ENCODE assay signal across 8 cellular contexts in the genomic region with DNA sequence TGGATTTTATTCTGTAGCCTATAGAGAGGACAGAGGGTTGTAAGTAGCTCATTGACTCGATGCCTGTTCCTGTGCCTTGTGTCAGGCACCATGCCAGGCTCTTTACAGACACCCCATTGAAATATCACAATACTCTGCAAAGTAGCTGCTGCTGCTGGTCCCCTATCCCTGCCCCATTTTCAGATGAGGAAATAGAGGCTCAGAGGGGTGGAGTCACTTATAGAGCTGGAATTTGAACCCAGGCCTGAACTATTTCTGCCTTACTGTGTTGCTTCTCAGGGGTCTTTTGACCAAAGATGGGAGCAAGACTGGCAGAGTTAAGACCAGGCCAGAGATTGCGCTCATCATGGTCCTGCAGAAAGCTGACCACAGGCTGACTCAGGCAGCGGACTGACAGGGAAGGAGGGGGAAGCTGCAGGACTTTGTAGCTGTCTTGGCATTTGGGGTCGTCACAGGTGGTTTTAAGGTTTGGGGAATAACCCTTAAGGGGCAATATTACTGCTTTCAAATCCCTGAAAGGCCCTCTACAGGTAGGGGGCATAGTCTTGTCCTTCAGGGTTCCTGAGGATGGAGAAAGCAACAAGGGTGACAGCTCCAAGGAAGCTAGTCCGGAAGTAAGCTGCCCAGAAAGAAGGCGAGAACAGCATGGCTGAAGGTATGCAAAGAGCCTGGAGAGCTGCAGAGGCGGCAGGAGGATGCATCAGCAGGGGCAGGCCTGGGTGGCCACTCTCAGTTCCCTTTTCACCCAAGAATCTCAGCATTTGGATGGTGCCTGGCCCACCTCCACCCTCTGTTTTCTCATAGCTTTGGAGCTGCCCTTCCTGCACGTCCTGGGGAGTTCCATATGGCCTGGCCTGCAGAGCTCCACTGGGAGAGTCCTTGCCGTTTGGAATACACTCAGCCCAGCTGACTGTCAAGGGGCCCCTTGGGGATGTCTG. TPM values are rescaled to one million over a fixed set of nuclear protein-coding genes. Genes with fewer than 3 reads are reported as not detected.
DNase-seq lines count a peak whose midpoint lies in the region; ATAC-seq and TF ChIP-seq lines count a peak whose summit lies in the region.

No MANE protein-coding gene starts in this region.

- H3K9me3 ChIP-seq in RWPE2 (ENCODE audit: severe bottlenecking) (no peaks in the 10 kb centered on the region), hepatocyte (ENCODE audit: low read depth) (no peaks in the 10 kb centered on the region), tibial nerve (no peaks in the 10 kb centered on the region)

- TF ChIP-seq POLR2A in tibial nerve (IDR thresholded peaks at IDR 0.05), result no peak

- peaks cover 10% of the 10 kb centered on the region for H3K36me3 ChIP-seq in RWPE2 (ENCODE audit: low read depth)
- H3K36me3 ChIP-seq in hepatocyte (replicated peaks; ENCODE audit: insufficient read depth, low read depth), result no peaks in the 10 kb centered on the region
- no peaks in the 10 kb centered on the region for H3K36me3 ChIP-seq in tibial nerve

- H3K27ac ChIP-seq in RWPE2 (ENCODE audit: poor library complexity, severe bottlenecking), result peak overlapping the region; percentile 88
- H3K27ac ChIP-seq in hepatocyte, result peak overlapping the region; percentile 100
- peak overlapping the region; percentile 94 to 100 (median 98) for H3K27ac ChIP-seq in tibial nerve

- DNase-seq in RWPE2 (ENCODE audit: low spot score), result no peak
- no peak for DNase-seq in hepatocyte (ENCODE audit: low spot score)
- DNase-seq in tibial nerve (ENCODE audit: low spot score in 2 of 2), result no peak
- no peak for DNase-seq in H4 (ENCODE audit: low spot score)
- no peak for DNase-seq in NCI-H1436 treated with DMSO at 0.1 percent for 48 hours (lab: John Stamatoyannopoulos, UW)
- no peak for DNase-seq in kidney glomerular epithelial cell (lab: John Stamatoyannopoulos, UW)

- H3K4me3 ChIP-seq in RWPE2 (ENCODE audit: severe bottlenecking) (no peak overlapping the region), hepatocyte (no peak overlapping the region), tibial nerve (no peak overlapping the region)

- H3K27me3 ChIP-seq in RWPE2 (ENCODE audit: insufficient read depth, poor library complexity, severe bottlenecking), result no peaks in the 10 kb centered on the region
- H3K27me3 ChIP-seq in hepatocyte, result no peaks in the 10 kb centered on the region
- no peaks in the 10 kb centered on the region for H3K27me3 ChIP-seq in tibial nerve

- peak; percentile 85 for ATAC-seq in GM18909 (IDR thresholded peaks at IDR 0.05; ENCODE audit: poor library complexity, unreplicated experiment)
- peak; percentile 86 for ATAC-seq in HG02938 (IDR thresholded peaks at IDR 0.05; ENCODE audit: unreplicated experiment)
- ATAC-seq in RWPE2 (ENCODE audit: low read depth), result no peak

- no peak for TF ChIP-seq EP300 in tibial nerve (IDR thresholded peaks at IDR 0.05)

- 66% methylated on average over 9 of the region's 9 CpGs for WGBS in hepatocyte (ENCODE audit: low lambda C conversion rate, missing lambda C conversion rate)
- WGBS in tibial nerve, 2 donors, result 21 to 27% methylated on average over 9 of the region's 9 CpGs

- H3K79me2 ChIP-seq in hepatocyte, result peaks cover 93% of the 10 kb centered on the region

- H2AFZ ChIP-seq in hepatocyte, result no peak overlapping the region

- peak overlapping the region; percentile 88 for H3K4me2 ChIP-seq in hepatocyte

- H3K9me2 ChIP-seq in hepatocyte (replicated peaks; ENCODE audit: insufficient read depth), result no peaks in the 10 kb centered on the region

- H4K20me1 ChIP-seq in hepatocyte (ENCODE audit: insufficient read depth, poor library complexity, severe bottlenecking), result peaks cover 63% of the 10 kb centered on the region

- TF ChIP-seq CTCF in RWPE2 (IDR thresholded peaks at IDR 0.05; ENCODE audit: poor library complexity, severe bottlenecking), result no peak
- TF ChIP-seq CTCF in hepatocyte (IDR thresholded peaks at IDR 0.05; ENCODE audit: poor library complexity), result no peak
- TF ChIP-seq CTCF in tibial nerve (IDR thresholded peaks at IDR 0.05), result no peak

- peaks cover 59% of the 10 kb centered on the region for H3K4me1 ChIP-seq in RWPE2 (ENCODE audit: insufficient read depth, poor library complexity, severe bottlenecking)
- peaks cover 61% of the 10 kb centered on the region for H3K4me1 ChIP-seq in hepatocyte (ENCODE audit: insufficient read depth)
- H3K4me1 ChIP-seq in tibial nerve, result peaks cover 5 to 89% (median 60%) of the 10 kb centered on the region in 4 donors

RNA-seq across cellular contexts. Expression of gene NDST1, which starts 18.3 kb away (rescaled TPM):
- total RNA-seq in hepatocyte (66.7 and 85.1 TPM in 2 replicates), tibial nerve (100 to 1,000 TPM in 2 of 4 donors, 10 to 100 TPM in 2; 53.2 to 137 (median 104) TPM)
- 30.2 and 42.5 TPM in 2 replicates for polyA plus RNA-seq in hepatocyte
- 18.8 and 26.6 TPM in 2 replicates for total RNA-seq in H4 (2014; rRNA removed; shearing (Covaris generic))

RNA-seq across cellular contexts. Expression of gene RPS14, which starts 40.1 kb away (rescaled TPM):
- total RNA-seq in hepatocyte (2,319 and 2,589 TPM in 2 replicates), tibial nerve (1,000 to 10,000 TPM; 2,328 to 3,623 (median 2,710) TPM)
- polyA plus RNA-seq in hepatocyte, result 1,067 and 1,087 TPM in 2 replicates
- 2,476 and 2,863 TPM in 2 replicates for total RNA-seq in H4 (2014; rRNA removed; shearing (Covaris generic))
